26 cellular contexts compared by ENCODE assay signal in the genomic region with DNA sequence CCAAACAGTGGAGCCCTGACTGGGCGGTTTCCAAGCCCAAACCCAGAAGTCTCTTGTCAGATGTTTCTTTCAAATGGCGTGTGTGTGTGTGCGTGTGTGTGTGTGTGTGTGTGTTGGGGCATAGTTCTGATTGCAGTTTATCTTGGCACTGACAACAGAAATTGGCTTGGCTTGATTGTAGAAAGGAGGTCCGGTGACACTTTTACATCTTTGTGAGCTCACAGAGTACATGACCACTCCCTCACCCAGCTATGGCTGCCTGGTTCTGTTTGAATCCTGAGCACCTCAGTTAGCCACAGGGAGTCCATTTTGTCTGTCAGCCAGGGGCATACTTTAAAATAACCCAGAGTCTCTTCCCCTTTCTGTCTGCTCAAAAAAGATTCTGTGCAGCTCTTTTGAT.
"Had no signal": no experiment of that assay in that cellular context is flagged by ENCODE, and none has a peak within 500 bp of the region (broad histone marks: within the 10 kb centered on the region; RNA-seq: fewer than 3 reads in every experiment).

No MANE protein-coding gene starts in this region.

- H3K27me3 ChIP-seq: ascending aorta, body of pancreas, cardiac muscle cell had no signal

- H3K9me3 ChIP-seq: ascending aorta, body of pancreas had no signal

- H3K36me3 ChIP-seq: ascending aorta, cardiac muscle cell had no signal

- H3K4me1 ChIP-seq: ascending aorta, body of pancreas had no signal

- DNase-seq: activated CD4-positive, alpha-beta memory T cell treated with anti-CD3 and anti-CD28 coated beads for 36 hours; activated CD4-positive, alpha-beta T cell treated with anti-CD3 and anti-CD28 coated beads, Interleukin-2, amount 10 ng/mL, durations not matched to agents 7 days and 5 days; activated CD4-positive, CD25-positive, alpha-beta regulatory T cell; activated CD8-positive, alpha-beta memory T cell treated with anti-CD3 and anti-CD28 coated beads for 24 hours; activated effector memory CD4-positive, alpha-beta T cell treated with anti-CD3 and anti-CD28 coated beads, Interleukin-2, amount 50 U/mL, for 16 hours; activated naive CD4-positive, alpha-beta T cell treated with Interleukin-2 at 50 U/mL for 16 hours; activated naive CD8-positive, alpha-beta T cell treated with anti-CD3 and anti-CD28 coated beads, Interleukin-2, amount 50 U/mL, for 24 hours; activated T-cell treated with anti-CD3 and anti-CD28 coated beads, Interleukin-2, amount 50 U/mL, for 4 hours; amniotic stem cell; body of pancreas; Karpas-422; MM.1S; NCI-H1105; NCI-H1436; NCI-H1694 treated with DMSO at 0.1 percent for 48 hours; NCI-H446; NCI-H524; SIG-M5; T-cell; T-helper 2 cell; T1000 had no signal

- ATAC-seq: activated naive CD4-positive, alpha-beta T cell treated with anti-CD3 and anti-CD28 coated beads, Interleukin-2, amount 50 U/mL, for 72 hours; activated naive CD8-positive, alpha-beta T cell treated with anti-CD3 and anti-CD28 coated beads, Interleukin-2, amount 50 U/mL, for 24 hours; activated T-cell treated with anti-CD3 and anti-CD28 coated beads, Interleukin-2, amount 50 U/mL, for 4 hours; body of pancreas had no signal

- H3K4me3 ChIP-seq: ascending aorta, body of pancreas, cardiac muscle cell had no signal

- FAIRE-seq: TTC549 had no signal

- H3K27ac ChIP-seq: ascending aorta, body of pancreas, cardiac muscle cell, VCaP had no signal
